In genomic region chr13:95950103-95950502, GRCh38 we compare ENCODE assay signal across 1 cellular context.
TF ChIP-seq lines count a peak whose summit lies in the region.

No MANE protein-coding gene starts in this region.

TF ChIP-seq in H1, 55 proteins besides CTCF, POLR2A, EP300 and RAD21:
- no peak for TF ChIP-seq BCL11A (IDR thresholded peaks at IDR 0.05; ENCODE audit: low read depth in 2 of 2, low read length in 2 of 2)
- TF ChIP-seq CTBP2 (IDR thresholded peaks at IDR 0.05; ENCODE audit: borderline replicate concordance, insufficient read depth, insufficient read length, low read length): no peak
- TF ChIP-seq ATF2 (IDR thresholded peaks at IDR 0.05; ENCODE audit: low read length): no peak
- no peak for TF ChIP-seq GTF2F1 (IDR thresholded peaks at IDR 0.05; ENCODE audit: borderline replicate concordance, low read depth, low read length)
- TF ChIP-seq KDM1A (IDR thresholded peaks at IDR 0.05; ENCODE audit: borderline replicate concordance, low read length): no peak
- no peak for TF ChIP-seq CHD2 (IDR thresholded peaks at IDR 0.05; ENCODE audit: low read length)
- TF ChIP-seq NRF1 (IDR thresholded peaks at IDR 0.05; ENCODE audit: low read depth, low read length): no peak
- TF ChIP-seq CBX5 (IDR thresholded peaks at IDR 0.05; ENCODE audit: low read depth, low read length): no peak
- TF ChIP-seq SUZ12 (IDR thresholded peaks at IDR 0.05; ENCODE audit: low read length): no peak
- TF ChIP-seq, protein P1, sequence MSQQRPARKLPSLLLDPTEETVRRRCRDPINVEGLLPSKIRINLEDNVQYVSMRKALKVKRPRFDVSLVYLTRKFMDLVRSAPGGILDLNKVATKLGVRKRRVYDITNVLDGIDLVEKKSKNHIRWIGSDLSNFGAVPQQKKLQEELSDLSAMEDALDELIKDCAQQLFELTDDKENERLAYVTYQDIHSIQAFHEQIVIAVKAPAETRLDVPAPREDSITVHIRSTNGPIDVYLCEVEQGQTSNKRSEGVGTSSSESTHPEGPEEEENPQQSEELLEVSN (IDR thresholded peaks at IDR 0.05): no peak
- TF ChIP-seq SIRT6 (IDR thresholded peaks at IDR 0.05; ENCODE audit: low read length): no peak
- TF ChIP-seq EZH2 (IDR thresholded peaks at IDR 0.05; ENCODE audit: low read depth, low read length, severe bottlenecking): no peak
- TF ChIP-seq TEAD4 (IDR thresholded peaks at IDR 0.05; ENCODE audit: low read depth, low read length): no peak
TF ChIP-seq in H1: peak in this region for 0.
